Comparison of ENCODE assay signal across 16 cellular contexts in the genomic region with DNA sequence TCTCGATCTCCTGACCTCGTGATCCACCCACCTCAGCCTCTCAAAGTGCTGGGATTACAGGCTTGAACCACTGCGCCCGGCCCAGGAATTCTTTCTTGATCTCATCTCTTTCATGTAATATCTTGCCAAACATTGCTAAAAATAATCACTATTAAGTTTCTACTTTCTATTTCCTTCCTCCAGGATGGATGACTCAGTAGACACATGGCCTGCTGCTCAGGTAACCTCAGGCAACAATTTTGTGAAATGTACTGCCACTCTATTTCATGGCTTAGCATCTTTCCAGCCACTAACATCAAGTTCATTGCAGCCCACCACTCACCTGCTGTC. TPM values are rescaled to one million over a fixed set of nuclear protein-coding genes. Genes with fewer than 3 reads are reported as not detected.
DNase-seq lines count a peak whose midpoint lies in the region; ATAC-seq and TF ChIP-seq lines count a peak whose summit lies in the region.
"Had no signal": no experiment of that assay in that cellular context is flagged by ENCODE, and none has a peak within 500 bp of the region (broad histone marks: within the 10 kb centered on the region; RNA-seq: fewer than 3 reads in every experiment).

No MANE protein-coding gene starts in this region.

- peaks cover 14% of the 10 kb centered on the region for H3K4me1 ChIP-seq in PC-3 (ENCODE audit: insufficient read depth, low read length)
- H3K4me1 ChIP-seq in psoas muscle = peaks cover 7% of the 10 kb centered on the region

- peak; percentile 68 for DNase-seq in HT1080 (ENCODE audit: low read depth)
- peak; percentile 55 for DNase-seq in PC-3
- DNase-seq in epithelial cell of prostate (ENCODE audit: low read depth, low spot score) = peak; percentile 73
- DNase-seq in psoas muscle = peak; percentile 30 to 72
- DNase-seq in T-helper 17 cell = no peak
- DNase-seq in activated naive CD4-positive, alpha-beta T cell treated with anti-CD3 and anti-CD28 coated beads, Interleukin-2, amount 10 ng/mL, durations not matched to agents 7 days and 5 days = no peak
- DNase-seq: activated gamma-delta T cell treated with Interleukin-2 at 50 U/mL for 16 hours; CD4-positive, CD25-positive, alpha-beta regulatory T cell; NCI-H1930; stimulated activated CD4-positive, alpha-beta T cell treated with anti-CD3 and anti-CD28 coated beads, Interleukin-4, amount 100 ng/mL, for 4 hours had no signal

- H3F3A ChIP-seq in PC-3 (ENCODE audit: low read length, unreplicated experiment) = no peaks in the 10 kb centered on the region

- H3K9ac ChIP-seq in PC-3 (ENCODE audit: low read length) = no peak overlapping the region

- intact Hi-C loops in PC-3 (cut with micrococcal nuclease) = no loop called here
- intact Hi-C loops in psoas muscle (cut with DNase I) = no loop called here

- H3K27ac Mint-ChIP-seq in T-helper 17 cell = no peak overlapping the region
- no peak overlapping the region for H3K27ac Mint-ChIP-seq in activated naive CD4-positive, alpha-beta T cell treated with anti-CD3 and anti-CD28 coated beads, Interleukin-2, amount 10 ng/mL, durations not matched to agents 7 days and 5 days
- H3K27ac Mint-ChIP-seq: CD4-positive, CD25-positive, alpha-beta regulatory T cell; stimulated activated memory B cell treated with anti-CD40 and anti-IgM and Interleukin-4, amounts not matched to agents 10 μg/mL and 1 μg/mL and 100 μg/mL, for 72 hours had no signal

- BruUV-seq in PC-3 (replicated peaks; lab: Mats Ljungman, UMichigan) = no TSS peak

- WGBS in psoas muscle, 3 donors = 15 to 46% (median 33%) methylated on average over 4 of the region's 4 CpGs

- no peaks in the 10 kb centered on the region for H3K36me3 Mint-ChIP-seq in T-helper 17 cell (ENCODE audit: low read depth)
- no peaks in the 10 kb centered on the region for H3K36me3 Mint-ChIP-seq in activated naive CD4-positive, alpha-beta T cell treated with anti-CD3 and anti-CD28 coated beads, Interleukin-2, amount 10 ng/mL, durations not matched to agents 7 days and 5 days
- H3K36me3 Mint-ChIP-seq: CD4-positive, CD25-positive, alpha-beta regulatory T cell; stimulated activated memory B cell treated with anti-CD40 and anti-IgM and Interleukin-4, amounts not matched to agents 10 μg/mL and 1 μg/mL and 100 μg/mL, for 72 hours had no signal

- H3K4me2 ChIP-seq in PC-3 (ENCODE audit: low read length) = peak overlapping the region; percentile 57; the same call in 1 of the 2 replicates

- no peaks in the 10 kb centered on the region for H4K20me1 ChIP-seq in PC-3 (ENCODE audit: low read length)

- H3K4me3 ChIP-seq in PC-3 (ENCODE audit: low read length) (no peak overlapping the region), psoas muscle (peak overlapping the region; percentile 28)
- H3K4me3 ChIP-seq: cardiac muscle cell, heart right ventricle, K562 had no signal

- no peaks in the 10 kb centered on the region for H3K9me2 ChIP-seq in PC-3 (replicated peaks; ENCODE audit: low read length)

- TF ChIP-seq CTCF in PC-3 (conservative IDR thresholded peaks at IDR 0.05; ENCODE audit: low read depth, low read length) (no peak), psoas muscle (IDR thresholded peaks at IDR 0.05) (no peak)

- ATAC-seq in PC-3 = peak; percentile 95
- ATAC-seq in psoas muscle = peak; percentile 93 to 95 (median 94)
- ATAC-seq in GM21825 (IDR thresholded peaks at IDR 0.05; ENCODE audit: unreplicated experiment) = no peak
- no peak for ATAC-seq in T-helper 17 cell
- ATAC-seq: K562; sciatic nerve; stimulated activated memory B cell treated with anti-CD40 and anti-IgM and Interleukin-4, amounts not matched to agents 10 μg/mL and 1 μg/mL and 100 μg/mL, for 72 hours had no signal

- CTCF ChIA-PET in PC-3 (lab: Charles Lee) = no interaction called here
- CTCF ChIA-PET in activated naive CD4-positive, alpha-beta T cell treated with anti-CD3 and anti-CD28 coated beads, Interleukin-2, amount 10 ng/mL, durations not matched to agents 7 days and 5 days (lab: Charles Lee) = no interaction called here

- H3K4me1 Mint-ChIP-seq in T-helper 17 cell = no peaks in the 10 kb centered on the region
- peaks cover 6% of the 10 kb centered on the region for H3K4me1 Mint-ChIP-seq in activated naive CD4-positive, alpha-beta T cell treated with anti-CD3 and anti-CD28 coated beads, Interleukin-2, amount 10 ng/mL, durations not matched to agents 7 days and 5 days
- H3K4me1 Mint-ChIP-seq: CD4-positive, CD25-positive, alpha-beta regulatory T cell; stimulated activated memory B cell treated with anti-CD40 and anti-IgM and Interleukin-4, amounts not matched to agents 10 μg/mL and 1 μg/mL and 100 μg/mL, for 72 hours had no signal

- no peaks in the 10 kb centered on the region for H3K9me3 Mint-ChIP-seq in activated naive CD4-positive, alpha-beta T cell treated with anti-CD3 and anti-CD28 coated beads, Interleukin-2, amount 10 ng/mL, durations not matched to agents 7 days and 5 days
- H3K9me3 Mint-ChIP-seq: CD4-positive, CD25-positive, alpha-beta regulatory T cell; stimulated activated memory B cell treated with anti-CD40 and anti-IgM and Interleukin-4, amounts not matched to agents 10 μg/mL and 1 μg/mL and 100 μg/mL, for 72 hours had no signal

- H3K9me3 ChIP-seq in PC-3 (ENCODE audit: low read length) = no peaks in the 10 kb centered on the region
- no peaks in the 10 kb centered on the region for H3K9me3 ChIP-seq in psoas muscle
- no peaks in the 10 kb centered on the region for H3K9me3 ChIP-seq in T-helper 17 cell (ENCODE audit: control insufficient read depth, low read length, poor library complexity, severe bottlenecking)

- H3K27ac ChIP-seq in PC-3 (ENCODE audit: low read length) (peak overlapping the region; percentile 51), epithelial cell of prostate (peak overlapping the region; percentile 85), psoas muscle (peak overlapping the region; percentile 87)
- H3K27ac ChIP-seq: cardiac muscle cell had no signal

- H3K4me3 Mint-ChIP-seq in T-helper 17 cell = no peak overlapping the region
- H3K4me3 Mint-ChIP-seq in activated naive CD4-positive, alpha-beta T cell treated with anti-CD3 and anti-CD28 coated beads, Interleukin-2, amount 10 ng/mL, durations not matched to agents 7 days and 5 days = no peak overlapping the region
- H3K4me3 Mint-ChIP-seq: CD4-positive, CD25-positive, alpha-beta regulatory T cell; stimulated activated memory B cell treated with anti-CD40 and anti-IgM and Interleukin-4, amounts not matched to agents 10 μg/mL and 1 μg/mL and 100 μg/mL, for 72 hours had no signal

- H3K79me2 ChIP-seq in PC-3 (ENCODE audit: low read length) = no peaks in the 10 kb centered on the region

- POLR2A ChIA-PET in PC-3 (lab: Charles Lee; ENCODE audit: unreplicated experiment) = no interaction called here

- H3K36me3 ChIP-seq in PC-3 (ENCODE audit: low read depth, low read length) = no peaks in the 10 kb centered on the region
- no peaks in the 10 kb centered on the region for H3K36me3 ChIP-seq in psoas muscle (ENCODE audit: insufficient read depth in 1 of 2, low read depth in 1 of 2)
- H3K36me3 ChIP-seq: cardiac muscle cell, heart right ventricle had no signal

- H3K27me3 Mint-ChIP-seq in T-helper 17 cell = no peaks in the 10 kb centered on the region
- H3K27me3 Mint-ChIP-seq in activated naive CD4-positive, alpha-beta T cell treated with anti-CD3 and anti-CD28 coated beads, Interleukin-2, amount 10 ng/mL, durations not matched to agents 7 days and 5 days = peaks cover 17% of the 10 kb centered on the region

- H3K27me3 ChIP-seq in PC-3 (ENCODE audit: low read length) (no peaks in the 10 kb centered on the region), psoas muscle (ENCODE audit: insufficient read depth in 3 of 3, low read length in 2 of 3) (no peaks in the 10 kb centered on the region)
- H3K27me3 ChIP-seq: cardiac muscle cell, heart right ventricle had no signal

- H2AFZ ChIP-seq in PC-3 (ENCODE audit: low read length) = peak overlapping the region; percentile 73

RNA-seq across cellular contexts. Expression of gene SUMO1, which starts 11.1 kb away (rescaled TPM):
- total RNA-seq in HT1080 (2014; rRNA removed; shearing (Covaris generic)) = 185 and 192 TPM in 2 replicates
- 192 and 216 TPM in 2 replicates for polyA plus RNA-seq in HT1080 (2015; cell fraction: cytosol; rRNA removed)
- polyA plus RNA-seq in HT1080 (2015; cell fraction: nucleus; rRNA removed) = 80.4 and 80.8 TPM in 2 replicates
- 98.4 and 115 TPM in 2 replicates for total RNA-seq in PC-3 (2014; rRNA removed)
- 10 to 100 TPM; 55.4 to 70.5 (median 66.2) TPM for total RNA-seq in psoas muscle
- polyA plus RNA-seq in psoas muscle = 100 to 1,000 TPM in 1 of 3 donors, 10 to 100 TPM in 2; 69.8 to 134 (median 74.2) TPM
- 10 to 100 TPM; 61.1 to 72.1 TPM for total RNA-seq in T-helper 17 cell

RNA-seq across cellular contexts. Expression of gene NOP58, which starts 16.1 kb away (rescaled TPM):
- 115 and 116 TPM in 2 replicates for total RNA-seq in HT1080 (2014; rRNA removed; shearing (Covaris generic))
- polyA plus RNA-seq in HT1080 (2015; cell fraction: cytosol; rRNA removed) = 99.5 and 118 TPM in 2 replicates
- 289 and 298 TPM in 2 replicates for polyA plus RNA-seq in HT1080 (2015; cell fraction: nucleus; rRNA removed)
- total RNA-seq in PC-3 (2014; rRNA removed) (90.0 and 112 TPM in 2 replicates), psoas muscle (10 to 100 TPM; 22.8 to 48.4 (median 37.9) TPM), T-helper 17 cell (100 to 1,000 TPM; 253 to 273 TPM)
- polyA plus RNA-seq in psoas muscle = 10 to 100 TPM; 38.7 to 61.5 (median 56.2) TPM

Comparison
In these comparisons a context has a peak if more than half of its experiments do, and no peak if none do; other contexts are left out.
1. DNase-seq: peak in HT1080 (single experiment), PC-3 (single experiment), epithelial cell of prostate (single experiment) and psoas muscle (2 of 2); none in T-helper 17 cell (0 of 3) and activated naive CD4-positive, alpha-beta T cell treated with anti-CD3 and anti-CD28 coated beads, Interleukin-2, amount 10 ng/mL, durations not matched to agents 7 days and 5 days (single experiment).
2. ATAC-seq: peak in PC-3 (single experiment) and psoas muscle (4 of 4); none in GM21825 (single experiment) and T-helper 17 cell (single experiment).
3. Peak in every context shown above with its lines, with median percentiles within 50 percentile points of each other: H3K27ac ChIP-seq.